Comparison of ENCODE assay signal across 8 cellular contexts in the genomic region with DNA sequence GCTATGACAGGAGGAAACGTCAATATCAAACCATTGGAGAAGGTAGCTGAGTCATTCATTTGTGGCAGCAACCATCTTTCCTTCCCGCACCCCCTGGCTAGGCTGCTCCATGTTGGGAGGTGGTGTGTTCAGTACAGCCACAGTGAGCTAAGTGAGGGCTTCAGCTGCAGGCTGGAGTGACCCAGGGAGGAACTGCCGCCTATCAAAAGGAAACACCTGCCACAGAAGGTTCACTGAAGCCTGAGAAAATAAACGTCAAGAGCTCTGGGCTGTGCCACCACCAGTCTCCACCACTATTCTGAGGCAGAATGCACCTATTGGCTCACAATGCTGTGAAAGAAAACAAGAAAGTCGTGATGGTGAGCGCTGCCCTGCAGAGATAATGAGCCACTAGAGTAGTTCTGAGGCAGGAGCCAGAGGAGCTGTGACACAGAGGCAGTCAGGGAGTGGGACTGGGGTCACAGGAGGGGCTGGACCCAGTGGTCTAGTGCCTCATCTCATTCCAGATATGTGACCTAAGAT. TPM values are rescaled to one million over a fixed set of nuclear protein-coding genes. Genes with fewer than 3 reads are reported as not detected.
DNase-seq lines count a peak whose midpoint lies in the region; ATAC-seq and TF ChIP-seq lines count a peak whose summit lies in the region.

No MANE protein-coding gene starts in this region.

- no peaks in the 10 kb centered on the region for H3F3A ChIP-seq in GM23338 (replicated peaks; ENCODE audit: low read depth)

- no peaks in the 10 kb centered on the region for H3K36me3 ChIP-seq in GM23338 (ENCODE audit: insufficient read depth)

- POLR2A ChIA-PET in activated CD4-positive, alpha-beta memory T cell treated with anti-CD3 and anti-CD28 coated beads for 36 hours (lab: Charles Lee): interaction anchor here (0.7 to 9.4 kb wide), 7 partner anchors 8 to 187 kb away, joined by 3 to 147 read pairs (median 4); a partner anchor contains a TSS

- no peak for TF ChIP-seq CTCF in GM23338 (conservative IDR thresholded peaks at IDR 0.05; ENCODE audit: low read depth in 2 of 2)
- no peak for TF ChIP-seq CTCF in GM13976 (IDR thresholded peaks at IDR 0.05; ENCODE audit: borderline replicate concordance, control extremely low read depth, extremely low read depth, insufficient read depth, missing control alignments)

- no peaks in the 10 kb centered on the region for H3K27me3 Mint-ChIP-seq in activated CD4-positive, alpha-beta memory T cell treated with anti-CD3 and anti-CD28 coated beads for 36 hours
- H3K27me3 Mint-ChIP-seq in memory B cell (no peaks in the 10 kb centered on the region), GM23338 (ENCODE audit: insufficient read depth, low read depth, poor library complexity) (peaks cover 4% of the 10 kb centered on the region)

- H3K27ac Mint-ChIP-seq in activated CD4-positive, alpha-beta memory T cell treated with anti-CD3 and anti-CD28 coated beads for 36 hours: peak overlapping the region; percentile 99
- H3K27ac Mint-ChIP-seq in memory B cell (peak overlapping the region; percentile 100), GM23338 (no peak overlapping the region; the same call in none of the 2 replicates)

- H3K4me3 ChIP-seq in GM23338: no peak overlapping the region

- ATAC-seq in GM18502 (IDR thresholded peaks at IDR 0.05; ENCODE audit: poor library complexity, unreplicated experiment): peak; percentile 55
- peak; percentile 61 for ATAC-seq in HG02588 (IDR thresholded peaks at IDR 0.05; ENCODE audit: unreplicated experiment)
- ATAC-seq in memory B cell (ENCODE audit: low read depth): peak; percentile 73
- ATAC-seq in GM23338: no peak

- intact Hi-C loops in activated CD4-positive, alpha-beta memory T cell treated with anti-CD3 and anti-CD28 coated beads for 36 hours (cut with micrococcal nuclease): loop anchor here (1.0 to 5.0 kb wide), 8 partner anchors 9 to 603 kb away; a partner anchor contains a TSS

- no peak overlapping the region for H3K4me2 ChIP-seq in GM23338

- H3K36me3 Mint-ChIP-seq in activated CD4-positive, alpha-beta memory T cell treated with anti-CD3 and anti-CD28 coated beads for 36 hours: peaks cover 37% of the 10 kb centered on the region
- H3K36me3 Mint-ChIP-seq in memory B cell: peaks cover 15% of the 10 kb centered on the region
- no peaks in the 10 kb centered on the region for H3K36me3 Mint-ChIP-seq in GM23338 (ENCODE audit: low read depth)

- CTCF ChIA-PET in activated CD4-positive, alpha-beta memory T cell treated with anti-CD3 and anti-CD28 coated beads for 36 hours (lab: Charles Lee): interaction anchor here (1.4 to 1.7 kb wide), 5 partner anchors 25 to 198 kb away, joined by 4 to 7 read pairs (median 5); no protein-coding TSS in a partner anchor

- H3K9me3 Mint-ChIP-seq in activated CD4-positive, alpha-beta memory T cell treated with anti-CD3 and anti-CD28 coated beads for 36 hours: peaks cover 4% of the 10 kb centered on the region
- peaks cover 2% of the 10 kb centered on the region for H3K9me3 Mint-ChIP-seq in memory B cell
- H3K9me3 Mint-ChIP-seq in GM23338: no peaks in the 10 kb centered on the region; the same call in 2 of the 3 replicates

- DNase-seq in NCI-H1436 (lab: John Stamatoyannopoulos, UW) (peak; percentile 80), memory B cell (ENCODE audit: low spot score in 2 of 2) (peak; percentile 79 to 89), GM23338 (ENCODE audit: low spot score) (no peak), GM13976 (ENCODE audit: low spot score) (no peak), occipital lobe (lab: John Stamatoyannopoulos, UW) (no peak)
- peak; percentile 76 for DNase-seq in activated CD4-positive, alpha-beta memory T cell treated with anti-CD3 and anti-CD28 coated beads for 36 hours

- no peak overlapping the region for H3K27ac ChIP-seq in GM23338 (ENCODE audit: low read depth)

- in situ Hi-C loops in GM13976 (cut with MboI; ENCODE audit: low sequenced_read_pairs, unreplicated experiment): no loop called here

- no peak overlapping the region for H2AFZ ChIP-seq in GM23338

- H3K27me3 ChIP-seq in GM23338 (ENCODE audit: insufficient read depth): no peaks in the 10 kb centered on the region

- peak overlapping the region; percentile 91 for H3K4me3 Mint-ChIP-seq in activated CD4-positive, alpha-beta memory T cell treated with anti-CD3 and anti-CD28 coated beads for 36 hours
- H3K4me3 Mint-ChIP-seq in memory B cell (peak overlapping the region; percentile 87), GM23338 (no peak overlapping the region)

- H3K9me2 ChIP-seq in GM23338 (ENCODE audit: insufficient read depth): peaks cover 9% of the 10 kb centered on the region; the same call in 1 of the 2 replicates

- H3K4me1 Mint-ChIP-seq in activated CD4-positive, alpha-beta memory T cell treated with anti-CD3 and anti-CD28 coated beads for 36 hours (ENCODE audit: low read depth): peaks cover 59% of the 10 kb centered on the region
- peaks cover 59% of the 10 kb centered on the region for H3K4me1 Mint-ChIP-seq in memory B cell
- H3K4me1 Mint-ChIP-seq in GM23338: peaks cover 20% of the 10 kb centered on the region

- H4K20me1 ChIP-seq in GM23338 (replicated peaks; ENCODE audit: insufficient read depth): no peaks in the 10 kb centered on the region

- H3K4me1 ChIP-seq in GM23338 (ENCODE audit: insufficient read depth): 0 out of 2 replicates have a peak, but pooled peaks cover 3% of the 10 kb centered on the region

- H3K79me2 ChIP-seq in GM23338 (replicated peaks; ENCODE audit: insufficient read depth): no peaks in the 10 kb centered on the region

TF ChIP-seq in GM23338, 12 proteins besides CTCF, POLR2A, EP300 and RAD21 (continues in another document):
- TF ChIP-seq EZH2phosphoT487 (IDR thresholded peaks at IDR 0.05; ENCODE audit: unreplicated experiment) (no peak), JUNB (IDR thresholded peaks at IDR 0.05; ENCODE audit: unreplicated experiment) (no peak), EZH2 (IDR thresholded peaks at IDR 0.05; ENCODE audit: low read depth, unreplicated experiment) (no peak), ZNF331 (CRISPR knock-in tag; IDR thresholded peaks at IDR 0.05; ENCODE audit: low read depth) (no peak)
- TF ChIP-seq, protein P1, sequence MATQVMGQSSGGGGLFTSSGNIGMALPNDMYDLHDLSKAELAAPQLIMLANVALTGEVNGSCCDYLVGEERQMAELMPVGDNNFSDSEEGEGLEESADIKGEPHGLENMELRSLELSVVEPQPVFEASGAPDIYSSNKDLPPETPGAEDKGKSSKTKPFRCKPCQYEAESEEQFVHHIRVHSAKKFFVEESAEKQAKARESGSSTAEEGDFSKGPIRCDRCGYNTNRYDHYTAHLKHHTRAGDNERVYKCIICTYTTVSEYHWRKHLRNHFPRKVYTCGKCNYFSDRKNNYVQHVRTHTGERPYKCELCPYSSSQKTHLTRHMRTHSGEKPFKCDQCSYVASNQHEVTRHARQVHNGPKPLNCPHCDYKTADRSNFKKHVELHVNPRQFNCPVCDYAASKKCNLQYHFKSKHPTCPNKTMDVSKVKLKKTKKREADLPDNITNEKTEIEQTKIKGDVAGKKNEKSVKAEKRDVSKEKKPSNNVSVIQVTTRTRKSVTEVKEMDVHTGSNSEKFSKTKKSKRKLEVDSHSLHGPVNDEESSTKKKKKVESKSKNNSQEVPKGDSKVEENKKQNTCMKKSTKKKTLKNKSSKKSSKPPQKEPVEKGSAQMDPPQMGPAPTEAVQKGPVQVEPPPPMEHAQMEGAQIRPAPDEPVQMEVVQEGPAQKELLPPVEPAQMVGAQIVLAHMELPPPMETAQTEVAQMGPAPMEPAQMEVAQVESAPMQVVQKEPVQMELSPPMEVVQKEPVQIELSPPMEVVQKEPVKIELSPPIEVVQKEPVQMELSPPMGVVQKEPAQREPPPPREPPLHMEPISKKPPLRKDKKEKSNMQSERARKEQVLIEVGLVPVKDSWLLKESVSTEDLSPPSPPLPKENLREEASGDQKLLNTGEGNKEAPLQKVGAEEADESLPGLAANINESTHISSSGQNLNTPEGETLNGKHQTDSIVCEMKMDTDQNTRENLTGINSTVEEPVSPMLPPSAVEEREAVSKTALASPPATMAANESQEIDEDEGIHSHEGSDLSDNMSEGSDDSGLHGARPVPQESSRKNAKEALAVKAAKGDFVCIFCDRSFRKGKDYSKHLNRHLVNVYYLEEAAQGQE (IDR thresholded peaks at IDR 0.05; ENCODE audit: unreplicated experiment): no peak

RNA-seq across cellular contexts. Expression of a gene that starts 34.8 kb away (rescaled TPM):
- total RNA-seq in activated CD4-positive, alpha-beta memory T cell treated with anti-CD3 and anti-CD28 coated beads for 36 hours: 100 to 1,000 TPM; 122 to 124 TPM
- 26.9 and 29.0 TPM in 2 replicates for total RNA-seq in GM23338 (2014; rRNA removed; shearing (Covaris generic))
- 22.1 and 22.5 TPM in 2 replicates for polyA plus RNA-seq in GM23338 (2016; fragmentation: Nextera tagmentation; extraction: Ambion mirVana)
- total RNA-seq in occipital lobe: 352 TPM

Comparison
In these comparisons a context has a peak if more than half of its experiments do, and no peak if none do; other contexts are left out.
1. DNase-seq: peak in NCI-H1436 (single experiment), activated CD4-positive, alpha-beta memory T cell treated with anti-CD3 and anti-CD28 coated beads for 36 hours (single experiment) and memory B cell (2 of 2); none in GM23338 (single experiment), GM13976 (single experiment) and occipital lobe (single experiment).